In genomic region chr15:88638626-88639372, GRCh38 we compare ENCODE assay signal across 1 cellular context.
TF ChIP-seq lines count a peak whose summit lies in the region.

Gene ISG20, plus strand, starts transcription at chr15:88639016. Its CDS starts 351 bp downstream, at chr15:88639367.

TF ChIP-seq in SK-N-SH, 30 proteins besides CTCF, POLR2A, EP300 and RAD21 (continued from another document):
- TF ChIP-seq, protein P1, sequence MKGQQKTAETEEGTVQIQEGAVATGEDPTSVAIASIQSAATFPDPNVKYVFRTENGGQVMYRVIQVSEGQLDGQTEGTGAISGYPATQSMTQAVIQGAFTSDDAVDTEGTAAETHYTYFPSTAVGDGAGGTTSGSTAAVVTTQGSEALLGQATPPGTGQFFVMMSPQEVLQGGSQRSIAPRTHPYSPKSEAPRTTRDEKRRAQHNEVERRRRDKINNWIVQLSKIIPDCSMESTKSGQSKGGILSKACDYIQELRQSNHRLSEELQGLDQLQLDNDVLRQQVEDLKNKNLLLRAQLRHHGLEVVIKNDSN (IDR thresholded peaks at IDR 0.05; ENCODE audit: borderline replicate concordance, low read depth) = peak; percentile 82
- TF ChIP-seq TCF12 (IDR thresholded peaks at IDR 0.05) (peak; percentile 59; the same call in 1 of the 2 replicates), MEF2A (IDR thresholded peaks at IDR 0.05; ENCODE audit: borderline replicate concordance, low read depth) (no peak), NFIC (IDR thresholded peaks at IDR 0.05; ENCODE audit: borderline replicate concordance) (no peak), FOSL2 (IDR thresholded peaks at IDR 0.05; ENCODE audit: borderline replicate concordance, low read depth) (peak; percentile 84; the same call in 1 of the 2 replicates)
- TF ChIP-seq, protein P2, sequence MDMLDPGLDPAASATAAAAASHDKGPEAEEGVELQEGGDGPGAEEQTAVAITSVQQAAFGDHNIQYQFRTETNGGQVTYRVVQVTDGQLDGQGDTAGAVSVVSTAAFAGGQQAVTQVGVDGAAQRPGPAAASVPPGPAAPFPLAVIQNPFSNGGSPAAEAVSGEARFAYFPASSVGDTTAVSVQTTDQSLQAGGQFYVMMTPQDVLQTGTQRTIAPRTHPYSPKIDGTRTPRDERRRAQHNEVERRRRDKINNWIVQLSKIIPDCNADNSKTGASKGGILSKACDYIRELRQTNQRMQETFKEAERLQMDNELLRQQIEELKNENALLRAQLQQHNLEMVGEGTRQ (IDR thresholded peaks at IDR 0.05; ENCODE audit: borderline replicate concordance, low read depth, low read length) = no peak
TF ChIP-seq in SK-N-SH: peak in this region for 9.
